In the genomic region with DNA sequence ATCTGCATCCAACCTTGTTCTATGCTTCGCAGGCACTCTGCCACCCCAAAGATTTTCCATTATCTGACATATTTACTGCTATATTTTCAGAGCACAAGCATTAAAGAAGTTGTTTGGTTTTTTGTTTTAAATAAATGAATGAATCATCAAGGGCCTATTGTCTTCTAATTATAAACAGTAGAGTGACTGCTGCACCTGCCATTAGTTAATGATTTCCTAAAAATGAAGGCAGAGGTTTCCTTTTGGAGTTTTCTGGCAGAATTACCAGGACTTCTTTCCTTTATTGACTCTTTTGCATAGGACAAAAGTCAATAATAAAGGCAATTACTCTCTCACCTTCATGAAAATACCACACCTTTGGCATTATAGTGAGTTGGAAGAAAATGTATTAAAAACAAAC, we compare ENCODE assay signal across 18 cellular contexts.
"Had no signal": no experiment of that assay in that cellular context is flagged by ENCODE, and none has a peak within 500 bp of the region (broad histone marks: within the 10 kb centered on the region; RNA-seq: fewer than 3 reads in every experiment).

No MANE protein-coding gene starts in this region.

- H3K4me1 ChIP-seq: foreskin keratinocyte, right atrium auricular region, sigmoid colon, suprapubic skin, thyroid gland had no signal

- H3K36me3 Mint-ChIP-seq: type B pancreatic cell had no signal

- H3K4me1 Mint-ChIP-seq: endodermal cell, nephron progenitor cell had no signal

- DNase-seq: effector CD4-positive, alpha-beta T cell; endodermal cell; erythroblast; foreskin keratinocyte; head of caudate nucleus; kidney; naive thymus-derived CD4-positive, alpha-beta T cell; nephron progenitor cell; sigmoid colon; stimulated activated CD4-positive, alpha-beta T cell treated with anti-CD3 and anti-CD28 coated beads, Interleukin-2, amount 100 ng/mL, for 48 hours; stimulated activated naive CD8-positive, alpha-beta T cell treated with anti-CD3 and anti-CD28 coated beads, Interleukin-15, Interleukin-2, amounts not matched to agents 100 U/mL and 50 U/mL, for 24 hours; thyroid gland had no signal

- H3K27ac Mint-ChIP-seq: endodermal cell, nephron progenitor cell, type B pancreatic cell had no signal

- H3K27me3 Mint-ChIP-seq: naive thymus-derived CD4-positive, alpha-beta T cell; type B pancreatic cell had no signal

- H3K9me3 ChIP-seq: thyroid gland had no signal

- ATAC-seq: foreskin keratinocyte; naive thymus-derived CD4-positive, alpha-beta T cell; stimulated activated naive CD8-positive, alpha-beta T cell treated with anti-CD3 and anti-CD28 coated beads, Interleukin-15, Interleukin-2, amounts not matched to agents 100 U/mL and 50 U/mL, for 24 hours had no signal

- H3K4me3 ChIP-seq: coronary artery, hepatocyte, right atrium auricular region, sigmoid colon, skin epidermis, suprapubic skin, thyroid gland had no signal

- H3K36me3 ChIP-seq: right atrium auricular region, sigmoid colon, suprapubic skin, thyroid gland had no signal

- H3K4me3 Mint-ChIP-seq: endodermal cell; naive thymus-derived CD4-positive, alpha-beta T cell; nephron progenitor cell; type B pancreatic cell had no signal

- H3K9me3 Mint-ChIP-seq: type B pancreatic cell had no signal
